ENCODE assay signal across 28 cellular contexts in genomic region chr16:65876200-65876498, GRCh38.
DNase-seq lines count a peak whose midpoint lies in the region; ATAC-seq and TF ChIP-seq lines count a peak whose summit lies in the region.
"Had no signal": no experiment of that assay in that cellular context is flagged by ENCODE, and none has a peak within 500 bp of the region (broad histone marks: within the 10 kb centered on the region; RNA-seq: fewer than 3 reads in every experiment).

No MANE protein-coding gene starts in this region.

- DNase-seq in AG08396 (ENCODE audit: low spot score) (peak; percentile 16), HFFc6 (peak; percentile 53), amniotic epithelial cell (ENCODE audit: low read depth) (peak; percentile 5), mesothelial cell of epicardium (ENCODE audit: low spot score in 2 of 2, unreplicated experiment in 2 of 2) (no peak), NCI-H1417 treated with DMSO at 0.1 percent for 48 hours (lab: John Stamatoyannopoulos, UW) (no peak)
- DNase-seq in activated naive CD4-positive, alpha-beta T cell treated with anti-CD3 and anti-CD28 coated beads, Interleukin-2, amount 50 U/mL, for 72 hours (ENCODE audit: low spot score in 2 of 2) = no peak
- DNase-seq in activated T-helper 2 cell treated with anti-CD3 and anti-CD28 coated beads, Interferon-gamma antibody, Interleukin-2, Interleukin-4, amounts not matched to agents 10 μg/mL and 5 μg/mL and 100 μg/mL, durations not matched to agents 14 hours and 24 hours and 36 hours (ENCODE audit: low spot score) = no peak
- DNase-seq: 8988T; activated CD4-positive, alpha-beta T cell treated with anti-CD3 and anti-CD28 coated beads for 48 hours; activated T-cell treated with anti-CD3 and anti-CD28 coated beads for 4 hours; anterior cingulate cortex; CD4-positive, alpha-beta memory T cell; DMS 273 treated with DMSO at 0.1 percent for 48 hours; effector CD4-positive, alpha-beta T cell; heart left ventricle; Karpas-422; mucosa of descending colon; natural killer cell; NCI-H1436 treated with DMSO at 0.1 percent for 48 hours; NCI-H2081 treated with DMSO at 0.1 percent for 48 hours; NCI-H82; SIG-M5; stimulated activated naive CD4-positive, alpha-beta T cell; SW 1271; T-helper 9 cell had no signal

- H3K9me3 Mint-ChIP-seq in HFFc6 (no peaks in the 10 kb centered on the region), mesothelial cell of epicardium (peaks cover 8% of the 10 kb centered on the region)
- H3K9me3 Mint-ChIP-seq in activated naive CD4-positive, alpha-beta T cell treated with anti-CD3 and anti-CD28 coated beads, Interleukin-2, amount 50 U/mL, for 72 hours = peaks cover 3 to 9% of the 10 kb centered on the region in 2 donors
- H3K9me3 Mint-ChIP-seq in activated T-helper 2 cell treated with anti-CD3 and anti-CD28 coated beads, Interferon-gamma antibody, Interleukin-2, Interleukin-4, amounts not matched to agents 10 μg/mL and 5 μg/mL and 100 μg/mL, durations not matched to agents 14 hours and 24 hours and 36 hours = no peaks in the 10 kb centered on the region
- H3K9me3 Mint-ChIP-seq: activated naive CD4-positive, alpha-beta T cell treated with anti-CD3 and anti-CD28 coated beads, Interleukin-2, amount 50 U/mL, for 24 hours; natural killer cell had no signal

- H3K27ac Mint-ChIP-seq in HFFc6 (peak overlapping the region; percentile 15; the same call in 1 of the 2 replicates), mesothelial cell of epicardium (peak overlapping the region; percentile 1)
- H3K27ac Mint-ChIP-seq in activated naive CD4-positive, alpha-beta T cell treated with anti-CD3 and anti-CD28 coated beads, Interleukin-2, amount 50 U/mL, for 72 hours = no peak overlapping the region
- H3K27ac Mint-ChIP-seq in activated T-helper 2 cell treated with anti-CD3 and anti-CD28 coated beads, Interferon-gamma antibody, Interleukin-2, Interleukin-4, amounts not matched to agents 10 μg/mL and 5 μg/mL and 100 μg/mL, durations not matched to agents 14 hours and 24 hours and 36 hours = no peak overlapping the region
- H3K27ac Mint-ChIP-seq: activated naive CD4-positive, alpha-beta T cell treated with anti-CD3 and anti-CD28 coated beads, Interleukin-2, amount 50 U/mL, for 24 hours; CD4-positive, alpha-beta memory T cell; natural killer cell had no signal

- H3K4me1 Mint-ChIP-seq in HFFc6 (ENCODE audit: low read depth) = peaks cover 28% of the 10 kb centered on the region; the same call in 1 of the 2 replicates
- peaks cover 29% of the 10 kb centered on the region for H3K4me1 Mint-ChIP-seq in mesothelial cell of epicardium
- no peaks in the 10 kb centered on the region for H3K4me1 Mint-ChIP-seq in activated T-helper 2 cell treated with anti-CD3 and anti-CD28 coated beads, Interferon-gamma antibody, Interleukin-2, Interleukin-4, amounts not matched to agents 10 μg/mL and 5 μg/mL and 100 μg/mL, durations not matched to agents 14 hours and 24 hours and 36 hours (ENCODE audit: low read depth)
- H3K4me1 Mint-ChIP-seq: activated naive CD4-positive, alpha-beta T cell treated with anti-CD3 and anti-CD28 coated beads, Interleukin-2, amount 50 U/mL, for 24 hours; CD4-positive, alpha-beta memory T cell; natural killer cell had no signal

- TF ChIP-seq CTCF in HFFc6 (IDR thresholded peaks at IDR 0.05) (no peak), mesothelial cell of epicardium (IDR thresholded peaks at IDR 0.05; ENCODE audit: unreplicated experiment) (no peak)

- H3K4me3 Mint-ChIP-seq in HFFc6 (no peak overlapping the region; the same call in 1 of the 2 replicates), mesothelial cell of epicardium (no peak overlapping the region)
- H3K4me3 Mint-ChIP-seq in activated T-helper 2 cell treated with anti-CD3 and anti-CD28 coated beads, Interferon-gamma antibody, Interleukin-2, Interleukin-4, amounts not matched to agents 10 μg/mL and 5 μg/mL and 100 μg/mL, durations not matched to agents 14 hours and 24 hours and 36 hours (ENCODE audit: low read depth) = no peak overlapping the region
- H3K4me3 Mint-ChIP-seq: activated naive CD4-positive, alpha-beta T cell treated with anti-CD3 and anti-CD28 coated beads, Interleukin-2, amount 50 U/mL, for 24 hours; CD4-positive, alpha-beta memory T cell; natural killer cell had no signal

- intact Hi-C loops in activated T-helper 2 cell treated with anti-CD3 and anti-CD28 coated beads, Interferon-gamma antibody, Interleukin-2, Interleukin-4, amounts not matched to agents 10 μg/mL and 5 μg/mL and 100 μg/mL, durations not matched to agents 14 hours and 24 hours and 36 hours (cut with micrococcal nuclease) = no loop called here

- ATAC-seq in GM21576 (IDR thresholded peaks at IDR 0.05; ENCODE audit: unreplicated experiment) = no peak
- ATAC-seq in activated naive CD4-positive, alpha-beta T cell treated with anti-CD3 and anti-CD28 coated beads, Interleukin-2, amount 50 U/mL, for 72 hours = no peak
- ATAC-seq: heart left ventricle, HepG2, mucosa of descending colon, natural killer cell had no signal

- H3K36me3 Mint-ChIP-seq in HFFc6 (ENCODE audit: low read depth) (no peaks in the 10 kb centered on the region), mesothelial cell of epicardium (no peaks in the 10 kb centered on the region)
- H3K36me3 Mint-ChIP-seq in activated naive CD4-positive, alpha-beta T cell treated with anti-CD3 and anti-CD28 coated beads, Interleukin-2, amount 50 U/mL, for 72 hours = no peaks in the 10 kb centered on the region
- H3K36me3 Mint-ChIP-seq in activated T-helper 2 cell treated with anti-CD3 and anti-CD28 coated beads, Interferon-gamma antibody, Interleukin-2, Interleukin-4, amounts not matched to agents 10 μg/mL and 5 μg/mL and 100 μg/mL, durations not matched to agents 14 hours and 24 hours and 36 hours (ENCODE audit: low read depth) = no peaks in the 10 kb centered on the region
- H3K36me3 Mint-ChIP-seq: activated naive CD4-positive, alpha-beta T cell treated with anti-CD3 and anti-CD28 coated beads, Interleukin-2, amount 50 U/mL, for 24 hours; CD4-positive, alpha-beta memory T cell; natural killer cell had no signal

- H3K27me3 Mint-ChIP-seq in HFFc6 (ENCODE audit: insufficient read depth) = peaks cover 3% of the 10 kb centered on the region
- H3K27me3 Mint-ChIP-seq in mesothelial cell of epicardium (ENCODE audit: low read depth) = no peaks in the 10 kb centered on the region
- H3K27me3 Mint-ChIP-seq in activated T-helper 2 cell treated with anti-CD3 and anti-CD28 coated beads, Interferon-gamma antibody, Interleukin-2, Interleukin-4, amounts not matched to agents 10 μg/mL and 5 μg/mL and 100 μg/mL, durations not matched to agents 14 hours and 24 hours and 36 hours (ENCODE audit: low read depth) = no peaks in the 10 kb centered on the region
- H3K27me3 Mint-ChIP-seq: activated naive CD4-positive, alpha-beta T cell treated with anti-CD3 and anti-CD28 coated beads, Interleukin-2, amount 50 U/mL, for 24 hours had no signal

Comparison
In these comparisons a context has a peak if more than half of its experiments do, and no peak if none do; other contexts are left out.
1. DNase-seq: peak in AG08396 (single experiment), HFFc6 (single experiment) and amniotic epithelial cell (single experiment); none in mesothelial cell of epicardium (0 of 2), NCI-H1417 treated with DMSO at 0.1 percent for 48 hours (single experiment), activated naive CD4-positive, alpha-beta T cell treated with anti-CD3 and anti-CD28 coated beads, Interleukin-2, amount 50 U/mL, for 72 hours (0 of 2) and activated T-helper 2 cell treated with anti-CD3 and anti-CD28 coated beads, Interferon-gamma antibody, Interleukin-2, Interleukin-4, amounts not matched to agents 10 μg/mL and 5 μg/mL and 100 μg/mL, durations not matched to agents 14 hours and 24 hours and 36 hours (single experiment).
2. H3K27ac Mint-ChIP-seq: peak in HFFc6 (single experiment) and mesothelial cell of epicardium (single experiment); none in activated naive CD4-positive, alpha-beta T cell treated with anti-CD3 and anti-CD28 coated beads, Interleukin-2, amount 50 U/mL, for 72 hours (0 of 2) and activated T-helper 2 cell treated with anti-CD3 and anti-CD28 coated beads, Interferon-gamma antibody, Interleukin-2, Interleukin-4, amounts not matched to agents 10 μg/mL and 5 μg/mL and 100 μg/mL, durations not matched to agents 14 hours and 24 hours and 36 hours (single experiment).